In the genomic region with DNA sequence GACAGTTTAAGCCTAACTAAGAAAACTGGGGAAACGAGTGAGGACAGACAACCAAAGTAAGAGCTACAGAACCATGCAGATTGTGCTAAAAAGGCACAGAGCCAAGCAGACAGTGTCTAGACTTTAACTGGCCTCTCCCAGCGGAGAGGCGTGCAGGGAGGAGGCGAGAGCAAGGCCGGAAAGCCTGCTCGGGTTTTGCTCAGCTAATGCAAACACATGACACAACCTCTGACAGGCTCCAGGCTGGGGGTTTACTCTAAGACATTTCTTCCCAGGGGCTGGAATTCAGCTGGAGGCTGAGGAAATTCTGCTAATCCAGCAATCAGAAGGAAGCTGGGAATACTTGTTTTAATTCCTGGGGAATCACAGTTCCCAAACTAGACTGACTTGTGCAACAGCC, we compare ENCODE assay signal across 9 cellular contexts. TPM values are rescaled to one million over a fixed set of nuclear protein-coding genes. Genes with fewer than 3 reads are reported as not detected.
A peak's percentile ranks its signal among the peaks of the same experiment; 100 is the strongest.
DNase-seq lines count a peak whose midpoint lies in the region; ATAC-seq and TF ChIP-seq lines count a peak whose summit lies in the region.
"Had no signal": no experiment of that assay in that cellular context is flagged by ENCODE, and none has a peak within 500 bp of the region (broad histone marks: within the 10 kb centered on the region; RNA-seq: fewer than 3 reads in every experiment).

No MANE protein-coding gene starts in this region.

- CTCF ChIA-PET in CD8-positive, alpha-beta T cell (lab: Charles Lee): no interaction called here

- peak overlapping the region; percentile 80 to 88 for H3K27ac ChIP-seq in ascending aorta
- H3K27ac ChIP-seq in CD8-positive, alpha-beta T cell (ENCODE audit: low read depth, low read length): no peak overlapping the region

- peak overlapping the region; percentile 11 to 23 for H3K4me3 ChIP-seq in ascending aorta
- H3K4me3 ChIP-seq in CD8-positive, alpha-beta T cell (ENCODE audit: low read depth, low read length): no peak overlapping the region

- no peaks in the 10 kb centered on the region for H3K9me3 ChIP-seq in ascending aorta
- H3K9me3 ChIP-seq in CD8-positive, alpha-beta T cell (ENCODE audit: low read length): no peaks in the 10 kb centered on the region

- H3K27ac Mint-ChIP-seq in nephron progenitor cell: peak overlapping the region; percentile 93
- H3K27ac Mint-ChIP-seq in CD8-positive, alpha-beta T cell: no peak overlapping the region
- H3K27ac Mint-ChIP-seq: activated CD4-positive, alpha-beta memory T cell treated with anti-CD3 and anti-CD28 coated beads, Interleukin-2, amount 10 ng/mL, durations not matched to agents 7 days and 5 days; natural killer cell had no signal

- no peak overlapping the region for H3K4me3 Mint-ChIP-seq in nephron progenitor cell
- H3K4me3 Mint-ChIP-seq in CD8-positive, alpha-beta T cell: no peak overlapping the region
- H3K4me3 Mint-ChIP-seq: activated CD4-positive, alpha-beta memory T cell treated with anti-CD3 and anti-CD28 coated beads, Interleukin-2, amount 10 ng/mL, durations not matched to agents 7 days and 5 days; natural killer cell had no signal

- H3K4me1 ChIP-seq in ascending aorta: peaks cover 35 to 86% of the 10 kb centered on the region in 2 donors
- H3K4me1 ChIP-seq in CD8-positive, alpha-beta T cell (ENCODE audit: insufficient read depth, low read length): no peaks in the 10 kb centered on the region

- TF ChIP-seq CTCF in ascending aorta (IDR thresholded peaks at IDR 0.05) (no peak), nephron progenitor cell (IDR thresholded peaks at IDR 0.05) (no peak)
- no peak for TF ChIP-seq CTCF in CD8-positive, alpha-beta T cell (IDR thresholded peaks at IDR 0.05)

- H3K4me1 Mint-ChIP-seq in nephron progenitor cell: peaks cover 58% of the 10 kb centered on the region
- no peaks in the 10 kb centered on the region for H3K4me1 Mint-ChIP-seq in CD8-positive, alpha-beta T cell (ENCODE audit: low read depth)
- H3K4me1 Mint-ChIP-seq: activated CD4-positive, alpha-beta memory T cell treated with anti-CD3 and anti-CD28 coated beads, Interleukin-2, amount 10 ng/mL, durations not matched to agents 7 days and 5 days; natural killer cell had no signal

- peaks cover 40% of the 10 kb centered on the region for H3K36me3 Mint-ChIP-seq in nephron progenitor cell (ENCODE audit: low read depth)
- no peaks in the 10 kb centered on the region for H3K36me3 Mint-ChIP-seq in CD8-positive, alpha-beta T cell
- H3K36me3 Mint-ChIP-seq: natural killer cell had no signal

- POLR2A ChIA-PET in CD8-positive, alpha-beta T cell (lab: Charles Lee): no interaction called here

- intact Hi-C loops in ascending aorta (cut with DNase I): loop anchor here (2.0 to 5.0 kb wide), 2 partner anchors 20 to 342 kb away; no protein-coding TSS in a partner anchor
- intact Hi-C loops in CD8-positive, alpha-beta T cell (cut with DNase I, micrococcal nuclease): no loop called here

- no peaks in the 10 kb centered on the region for H3K9me3 Mint-ChIP-seq in nephron progenitor cell
- no peaks in the 10 kb centered on the region for H3K9me3 Mint-ChIP-seq in CD8-positive, alpha-beta T cell
- H3K9me3 Mint-ChIP-seq: activated CD4-positive, alpha-beta memory T cell treated with anti-CD3 and anti-CD28 coated beads, Interleukin-2, amount 10 ng/mL, durations not matched to agents 7 days and 5 days; natural killer cell had no signal

- peaks cover 0 to 17% of the 10 kb centered on the region in 2 donors for H3K36me3 ChIP-seq in ascending aorta
- no peaks in the 10 kb centered on the region for H3K36me3 ChIP-seq in CD8-positive, alpha-beta T cell (ENCODE audit: insufficient read depth, low read length)

- ATAC-seq in CD8-positive, alpha-beta T cell: no peak
- ATAC-seq: natural killer cell had no signal

- H3K27me3 ChIP-seq in ascending aorta: no peaks in the 10 kb centered on the region
- no peaks in the 10 kb centered on the region for H3K27me3 ChIP-seq in CD8-positive, alpha-beta T cell (ENCODE audit: insufficient read depth, low read length)

- no peaks in the 10 kb centered on the region for H3K27me3 Mint-ChIP-seq in nephron progenitor cell (ENCODE audit: low read depth, poor library complexity)
- peaks cover 7% of the 10 kb centered on the region for H3K27me3 Mint-ChIP-seq in CD8-positive, alpha-beta T cell (ENCODE audit: low read depth)

- peak in 1 of 2 donors; percentile 87 for DNase-seq in ascending aorta (ENCODE audit: low spot score in 2 of 2)
- DNase-seq in glomerular endothelial cell (ENCODE audit: extremely low read depth, low read depth, low spot score): peak; percentile 76
- DNase-seq in nephron progenitor cell: no peak
- DNase-seq in DMS114 treated with DMSO at 0.1 percent for 48 hours (lab: John Stamatoyannopoulos, UW; ENCODE audit: unreplicated experiment): no peak
- DNase-seq in GM19240 (ENCODE audit: insufficient read length, low spot score): no peak
- DNase-seq in NCI-H146 (lab: John Stamatoyannopoulos, UW): no peak
- DNase-seq in CD8-positive, alpha-beta T cell: no peak
- DNase-seq: activated CD4-positive, alpha-beta memory T cell treated with anti-CD3 and anti-CD28 coated beads, Interleukin-2, amount 10 ng/mL, durations not matched to agents 7 days and 5 days; natural killer cell had no signal

RNA-seq across cellular contexts. Expression of gene FSTL1, which starts 11.8 kb away (rescaled TPM):
- total RNA-seq in ascending aorta: 790 TPM
- 311 and 489 TPM in 2 replicates for total RNA-seq in glomerular endothelial cell
- under 1 TPM in 1 of 2 experiments, not detected in 1; 0.22 TPM for total RNA-seq in CD8-positive, alpha-beta T cell

Comparison
In these comparisons a context has a peak if more than half of its experiments do, and no peak if none do; other contexts are left out.
1. RNA of gene FSTL1, which starts 11.8 kb away (total RNA-seq): 790 TPM in ascending aorta (single experiment) and 311 to 489 TPM in glomerular endothelial cell; 0.22 TPM in CD8-positive, alpha-beta T cell; every median in the first group is over 100 times any median in the second.